Comparison of ENCODE assay signal across 18 cellular contexts in the genomic region with DNA sequence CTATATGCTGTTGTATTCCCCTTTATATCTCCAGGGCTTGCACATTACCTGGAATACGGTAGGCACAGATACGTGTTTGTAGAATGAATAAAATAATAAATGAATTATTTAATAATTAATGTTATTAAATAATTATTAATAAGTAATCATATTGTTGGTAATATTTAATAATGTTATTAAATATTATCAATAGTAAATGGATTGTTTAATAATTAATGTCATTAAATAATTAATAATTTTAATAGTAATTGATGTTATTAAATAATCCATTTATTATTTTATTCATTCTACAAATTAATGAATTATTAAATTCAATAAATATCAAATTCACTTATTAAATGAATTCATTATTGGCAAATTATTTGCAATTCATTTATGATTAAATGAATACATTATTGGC.
DNase-seq lines count a peak whose midpoint lies in the region; ATAC-seq, FAIRE-seq and TF ChIP-seq lines count a peak whose summit lies in the region.
"Had no signal": no experiment of that assay in that cellular context is flagged by ENCODE, and none has a peak within 500 bp of the region (broad histone marks: within the 10 kb centered on the region; RNA-seq: fewer than 3 reads in every experiment).

No MANE protein-coding gene starts in this region.

- H2AFZ ChIP-seq in K562 (ENCODE audit: low read depth, low read length) = no peak overlapping the region
- H2AFZ ChIP-seq: GM23338 had no signal

- CTCF ChIA-PET in K562 (lab: Yijun Ruan, JAX; ENCODE audit: low intra/inter-chr PET ratio) = no interaction called here

- no peaks in the 10 kb centered on the region for H3K79me2 ChIP-seq in K562 (ENCODE audit: control insufficient read depth, insufficient read depth, low read length)

- no peak overlapping the region for H3K4me2 ChIP-seq in K562 (ENCODE audit: insufficient read depth, low read length)
- H3K4me2 ChIP-seq: BLaER1, GM23338 had no signal

- BruUV-seq in K562 (replicated peaks; lab: Mats Ljungman, UMichigan) = no TSS peak

- TF ChIP-seq CTCF in K562 (IDR thresholded peaks at IDR 0.05 in 2 of 3, conservative IDR thresholded peaks at IDR 0.05 in 1 of 3; ENCODE audit: insufficient read depth in 2 of 3, low read depth in 1 of 3, low read length in 3 of 3) = no peak
- no peak for TF ChIP-seq CTCF in GM20000 (IDR thresholded peaks at IDR 0.05; ENCODE audit: extremely low read depth, missing control alignments)
- no peak for TF ChIP-seq CTCF in upper lobe of right lung (IDR thresholded peaks at IDR 0.05)

- no peak overlapping the region for H3K4me3 ChIP-seq in K562
- H3K4me3 ChIP-seq in small intestine (ENCODE audit: low read depth in 1 of 2, low read length in 2 of 2) = no peak overlapping the region
- no peak overlapping the region for H3K4me3 ChIP-seq in upper lobe of right lung
- H3K4me3 ChIP-seq: BLaER1, GM23338 had no signal

- POLR2A ChIA-PET in K562 (lab: Yijun Ruan, JAX) = no interaction called here

- DNase-seq in RCC 7860 (ENCODE audit: low spot score) (no peak), K562 (ENCODE audit: extremely low read depth in 1 of 4, low spot score in 3 of 4) (no peak), frontal cortex (ENCODE audit: low spot score in 2 of 2) (no peak), small intestine (no peak), GM20000 (ENCODE audit: low spot score) (no peak), upper lobe of right lung (no peak), HuH-7 (ENCODE audit: low spot score) (no peak)
- DNase-seq: CD4-positive, CD25-positive, alpha-beta regulatory T cell; CD8-positive, alpha-beta memory T cell; DMS53; DMS79 treated with DMSO at 0.1 percent for 48 hours; H9 had no signal

- WGBS in K562 (ENCODE audit: insufficient coverage, low coverage, missing lambda C conversion rate) = 0% methylated on average over 2 of the region's 2 CpGs
- 69 to 89% (median 73%) methylated on average over 2 of the region's 2 CpGs for WGBS in small intestine, 3 donors

- H3K27ac ChIP-seq in K562 (ENCODE audit: extremely low read depth, low read depth, low read length) (no peak overlapping the region), small intestine (ENCODE audit: low read depth in 1 of 2, low read length in 1 of 2) (no peak overlapping the region), upper lobe of right lung (no peak overlapping the region)
- H3K27ac ChIP-seq: BLaER1, C4-2B had no signal

- no peaks in the 10 kb centered on the region for H4K20me1 ChIP-seq in K562 (replicated peaks; ENCODE audit: control insufficient read depth, insufficient read depth, low read length)
- H4K20me1 ChIP-seq: BLaER1 had no signal

- intact Hi-C loops in K562 (cut with micrococcal nuclease) (no loop called here), upper lobe of right lung (cut with DNase I) (no loop called here)

- ATAC-seq in K562 = no peak
- ATAC-seq in GM21786 (IDR thresholded peaks at IDR 0.05; ENCODE audit: unreplicated experiment) = no peak
- no peak for ATAC-seq in upper lobe of right lung
- ATAC-seq: GM23338, HCT116 had no signal

- H3K36me3 ChIP-seq in K562 (ENCODE audit: control insufficient read depth, insufficient read depth, low read length) = no peaks in the 10 kb centered on the region
- H3K36me3 ChIP-seq in small intestine (ENCODE audit: control insufficient read depth in 2 of 2, insufficient read depth in 2 of 2, low read length in 2 of 2) = no peaks in the 10 kb centered on the region
- H3K36me3 ChIP-seq in upper lobe of right lung = no peaks in the 10 kb centered on the region
- H3K36me3 ChIP-seq: BLaER1 had no signal

- H3K9me1 ChIP-seq in K562 (ENCODE audit: control insufficient read depth, insufficient read depth, low read length) = no peaks in the 10 kb centered on the region

- no peak for TF ChIP-seq RAD21 in K562 (CRISPR knock-in tag; conservative IDR thresholded peaks at IDR 0.05 in 1 of 2, IDR thresholded peaks at IDR 0.05 in 1 of 2)

- in situ Hi-C loops in K562 (cut with MboI) = no loop called here

- FAIRE-seq in RCC 7860 (lab: Jason Lieb, UNC) (peak; percentile 87), K562 (lab: Jason Lieb, UNC) (no peak), frontal cortex (lab: Jason Lieb, UNC) (peak; percentile 99), small intestine (lab: Jason Lieb, UNC) (peak; percentile 97)
- FAIRE-seq: GM12892 had no signal

- no peak for TF ChIP-seq EP300 in K562 (IDR thresholded peaks at IDR 0.05; ENCODE audit: low read length)

- TF ChIP-seq POLR2A in K562 (conservative IDR thresholded peaks at IDR 0.05) = no peak

- H3K9ac ChIP-seq in K562 (ENCODE audit: insufficient read depth in 1 of 2, low read depth in 2 of 2, low read length in 2 of 2) = no peak overlapping the region
- H3K9ac ChIP-seq: BLaER1 had no signal

- H3K27me3 ChIP-seq in K562 (ENCODE audit: control insufficient read depth in 2 of 2, insufficient read depth in 2 of 2, low read length in 2 of 2) (no peaks in the 10 kb centered on the region), small intestine (ENCODE audit: control insufficient read depth in 2 of 2, insufficient read depth in 2 of 2, low read length in 2 of 2) (no peaks in the 10 kb centered on the region), upper lobe of right lung (no peaks in the 10 kb centered on the region)
- H3K27me3 ChIP-seq: BLaER1 had no signal

- H3K4me1 ChIP-seq in K562 (replicated peaks in 1 of 2; ENCODE audit: control insufficient read depth in 2 of 2, insufficient read depth in 2 of 2, low read length in 2 of 2) (no peaks in the 10 kb centered on the region), small intestine (ENCODE audit: control insufficient read depth in 2 of 2, insufficient read depth in 1 of 2, low read depth in 1 of 2, low read length in 1 of 2) (no peaks in the 10 kb centered on the region), upper lobe of right lung (no peaks in the 10 kb centered on the region)
- H3K4me1 ChIP-seq: BLaER1 had no signal

- H3K9me3 ChIP-seq in K562 (replicated peaks; ENCODE audit: control insufficient read depth, insufficient read depth, low read depth, low read length) = no peaks in the 10 kb centered on the region
- H3K9me3 ChIP-seq in small intestine (ENCODE audit: control insufficient read depth, low read depth) = no peaks in the 10 kb centered on the region
- H3K9me3 ChIP-seq in upper lobe of right lung = no peaks in the 10 kb centered on the region

TF ChIP-seq in K562, 482 proteins besides CTCF, POLR2A, EP300 and RAD21:
- TF ChIP-seq DIDO1 (tag; IDR thresholded peaks at IDR 0.05; ENCODE audit: low read depth) (no peak), XRCC5 (IDR thresholded peaks at IDR 0.05; ENCODE audit: low read depth, low read length) (no peak), KAT8 (IDR thresholded peaks at IDR 0.05; ENCODE audit: low read depth) (no peak), DACH1 (IDR thresholded peaks at IDR 0.05; ENCODE audit: partially characterized antibody) (peak; percentile 35), SAFB (IDR thresholded peaks at IDR 0.05; ENCODE audit: borderline replicate concordance, low read depth, low read length) (peak; percentile 57; the same call in 1 of the 2 replicates), YBX1 (IDR thresholded peaks at IDR 0.05) (no peak), HDAC1 (IDR thresholded peaks at IDR 0.05) (no peak), NEUROD1 (IDR thresholded peaks at IDR 0.05; ENCODE audit: borderline replicate concordance, low read depth, low read length, partially characterized antibody) (no peak)
- TF ChIP-seq, protein P1, sequence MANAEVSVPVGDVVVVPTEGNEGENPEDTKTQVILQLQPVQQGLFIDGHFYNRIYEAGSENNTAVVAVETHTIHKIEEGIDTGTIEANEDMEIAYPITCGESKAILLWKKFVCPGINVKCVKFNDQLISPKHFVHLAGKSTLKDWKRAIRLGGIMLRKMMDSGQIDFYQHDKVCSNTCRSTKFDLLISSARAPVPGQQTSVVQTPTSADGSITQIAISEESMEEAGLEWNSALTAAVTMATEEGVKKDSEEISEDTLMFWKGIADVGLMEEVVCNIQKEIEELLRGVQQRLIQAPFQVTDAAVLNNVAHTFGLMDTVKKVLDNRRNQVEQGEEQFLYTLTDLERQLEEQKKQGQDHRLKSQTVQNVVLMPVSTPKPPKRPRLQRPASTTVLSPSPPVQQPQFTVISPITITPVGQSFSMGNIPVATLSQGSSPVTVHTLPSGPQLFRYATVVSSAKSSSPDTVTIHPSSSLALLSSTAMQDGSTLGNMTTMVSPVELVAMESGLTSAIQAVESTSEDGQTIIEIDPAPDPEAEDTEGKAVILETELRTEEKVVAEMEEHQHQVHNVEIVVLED (CRISPR knock-in tag; IDR thresholded peaks at IDR 0.05) = no peak
- TF ChIP-seq, protein P2, sequence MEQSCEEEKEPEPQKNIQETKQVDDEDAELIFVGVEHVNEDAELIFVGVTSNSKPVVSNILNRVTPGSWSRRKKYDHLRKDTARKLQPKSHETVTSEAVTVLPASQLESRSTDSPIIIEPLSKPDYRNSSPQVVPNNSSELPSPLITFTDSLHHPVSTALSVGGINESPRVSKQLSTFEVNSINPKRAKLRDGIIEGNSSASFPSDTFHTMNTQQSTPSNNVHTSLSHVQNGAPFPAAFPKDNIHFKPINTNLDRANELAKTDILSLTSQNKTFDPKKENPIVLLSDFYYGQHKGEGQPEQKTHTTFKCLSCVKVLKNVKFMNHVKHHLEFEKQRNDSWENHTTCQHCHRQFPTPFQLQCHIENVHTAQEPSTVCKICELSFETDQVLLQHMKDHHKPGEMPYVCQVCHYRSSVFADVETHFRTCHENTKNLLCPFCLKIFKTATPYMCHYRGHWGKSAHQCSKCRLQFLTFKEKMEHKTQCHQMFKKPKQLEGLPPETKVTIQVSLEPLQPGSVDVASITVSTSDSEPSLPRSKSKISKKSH (CRISPR knock-in tag; IDR thresholded peaks at IDR 0.05) = no peak
- TF ChIP-seq, protein P3, sequence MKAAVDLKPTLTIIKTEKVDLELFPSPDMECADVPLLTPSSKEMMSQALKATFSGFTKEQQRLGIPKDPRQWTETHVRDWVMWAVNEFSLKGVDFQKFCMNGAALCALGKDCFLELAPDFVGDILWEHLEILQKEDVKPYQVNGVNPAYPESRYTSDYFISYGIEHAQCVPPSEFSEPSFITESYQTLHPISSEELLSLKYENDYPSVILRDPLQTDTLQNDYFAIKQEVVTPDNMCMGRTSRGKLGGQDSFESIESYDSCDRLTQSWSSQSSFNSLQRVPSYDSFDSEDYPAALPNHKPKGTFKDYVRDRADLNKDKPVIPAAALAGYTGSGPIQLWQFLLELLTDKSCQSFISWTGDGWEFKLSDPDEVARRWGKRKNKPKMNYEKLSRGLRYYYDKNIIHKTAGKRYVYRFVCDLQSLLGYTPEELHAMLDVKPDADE (conservative IDR thresholded peaks at IDR 0.05; ENCODE audit: control insufficient read depth, low read depth, low read length) = no peak
- TF ChIP-seq, protein P4, sequence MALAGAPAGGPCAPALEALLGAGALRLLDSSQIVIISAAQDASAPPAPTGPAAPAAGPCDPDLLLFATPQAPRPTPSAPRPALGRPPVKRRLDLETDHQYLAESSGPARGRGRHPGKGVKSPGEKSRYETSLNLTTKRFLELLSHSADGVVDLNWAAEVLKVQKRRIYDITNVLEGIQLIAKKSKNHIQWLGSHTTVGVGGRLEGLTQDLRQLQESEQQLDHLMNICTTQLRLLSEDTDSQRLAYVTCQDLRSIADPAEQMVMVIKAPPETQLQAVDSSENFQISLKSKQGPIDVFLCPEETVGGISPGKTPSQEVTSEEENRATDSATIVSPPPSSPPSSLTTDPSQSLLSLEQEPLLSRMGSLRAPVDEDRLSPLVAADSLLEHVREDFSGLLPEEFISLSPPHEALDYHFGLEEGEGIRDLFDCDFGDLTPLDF (CRISPR knock-in tag; IDR thresholded peaks at IDR 0.05) = no peak
TF ChIP-seq in K562: peak in this region for 2.
